In genomic region chr1:110161165-110161564, GRCh38 we compare ENCODE assay signal across 27 cellular contexts. TPM values are rescaled to one million over a fixed set of nuclear protein-coding genes. Genes with fewer than 3 reads are reported as not detected.
"Had no signal": no experiment of that assay in that cellular context is flagged by ENCODE, and none has a peak within 500 bp of the region (broad histone marks: within the 10 kb centered on the region; RNA-seq: fewer than 3 reads in every experiment).

No MANE protein-coding gene starts in this region.

- H3K4me1 ChIP-seq: gastrocnemius medialis, left lung, lower lobe of right lung had no signal

- H3K27ac ChIP-seq: coronary artery, epithelial cell of prostate, esophagus squamous epithelium, gastrocnemius medialis, heart right ventricle, left lung, lower lobe of right lung had no signal

- H3K4me3 Mint-ChIP-seq: effector memory CD8-positive, alpha-beta T cell; endodermal cell; mesothelial cell of epicardium; naive B cell had no signal

- H3K27me3 ChIP-seq: gastrocnemius medialis had no signal

- ATAC-seq: effector memory CD8-positive, alpha-beta T cell; esophagus mucosa; gastrocnemius medialis; heart right ventricle; left cardiac atrium; left lung; left ventricle myocardium superior; lower lobe of right lung; mucosa of descending colon had no signal

- H3K27ac Mint-ChIP-seq: effector memory CD8-positive, alpha-beta T cell; endodermal cell; mesothelial cell of epicardium; naive B cell had no signal

- H3K9me3 ChIP-seq: esophagus squamous epithelium, gastrocnemius medialis, heart right ventricle, left lung, lower lobe of right lung, mucosa of descending colon had no signal

- H3K4me3 ChIP-seq: coronary artery, esophagus squamous epithelium, gastrocnemius medialis, heart right ventricle, left lung, lower lobe of right lung, mucosa of descending colon had no signal

- H3K36me3 ChIP-seq: esophagus squamous epithelium, gastrocnemius medialis, heart right ventricle, left lung, lower lobe of right lung had no signal

- H3K4me1 Mint-ChIP-seq: endodermal cell, naive B cell had no signal

- H3K9me3 Mint-ChIP-seq: endodermal cell, mesothelial cell of epicardium had no signal

- H3K36me3 Mint-ChIP-seq: mesothelial cell of epicardium had no signal

- DNase-seq: dermis blood vessel endothelial cell; effector CD8-positive, alpha-beta T cell; effector memory CD8-positive, alpha-beta T cell; endodermal cell; erythroblast; esophagus squamous epithelium; foreskin fibroblast; foreskin melanocyte; gastrocnemius medialis; glutamatergic neuron; heart right ventricle; left cardiac atrium; left lung; left ventricle myocardium superior; lower lobe of right lung; mesenchymal stem cell; mucosa of descending colon; naive B cell had no signal

RNA-seq across cellular contexts. Expression of gene SLC6A17, which starts 10.9 kb away (rescaled TPM):
- total RNA-seq: left ventricle myocardium superior, lower lobe of right lung, mesenteric fat pad had no signal

RNA-seq across cellular contexts. Expression of gene UBL4B, which starts 48.9 kb away (rescaled TPM):
- total RNA-seq: dermis blood vessel endothelial cell, endodermal cell, esophagus mucosa, glomerular endothelial cell, heart right ventricle, kidney epithelial cell, left cardiac atrium, left lung, left ventricle myocardium superior, lower lobe of right lung, lung microvascular endothelial cell, mesenteric fat pad, mucosa of descending colon, myocyte had no signal
